Comparison of ENCODE assay signal across 1 cellular context in the genomic region with DNA sequence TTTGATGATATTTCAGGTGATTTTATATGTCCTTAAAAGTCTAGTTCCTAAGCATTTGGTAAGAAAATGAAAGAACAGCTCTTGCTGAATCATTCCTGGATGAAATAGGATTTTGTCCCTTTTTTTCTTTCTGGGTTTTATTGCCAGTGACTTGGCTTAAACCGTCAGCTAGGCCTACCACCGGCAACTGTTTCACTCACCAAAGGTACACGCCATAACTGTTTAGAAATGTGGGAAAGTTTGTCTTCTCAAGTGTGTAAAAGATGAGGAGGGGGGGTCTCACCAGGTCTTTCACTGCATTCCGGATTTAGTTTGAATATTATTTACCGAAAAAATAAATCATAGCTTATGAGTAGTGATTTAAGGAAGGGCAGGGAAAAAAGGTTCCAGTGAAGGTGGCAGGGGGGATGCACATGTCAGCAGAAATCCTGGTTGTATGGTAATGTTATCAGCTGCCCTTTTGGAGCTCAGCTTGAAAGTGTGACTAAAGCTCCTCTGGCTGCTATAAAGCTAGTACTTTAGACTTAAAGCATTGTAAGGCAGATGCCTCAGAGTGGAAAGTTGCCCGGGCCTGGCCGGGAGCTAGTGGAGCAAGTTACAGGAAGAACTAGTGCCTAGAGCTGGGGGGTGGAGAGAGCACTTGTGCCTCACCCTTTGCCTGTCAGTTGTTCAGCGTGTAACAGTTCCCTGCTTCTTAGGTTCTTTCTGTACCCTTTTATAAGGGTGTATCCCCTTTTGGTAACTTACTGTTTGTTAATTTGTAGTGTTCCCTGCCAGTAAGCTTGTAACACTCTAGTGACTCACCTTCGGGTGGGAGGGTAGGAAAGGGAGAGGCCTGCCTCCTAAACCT.
TF ChIP-seq lines count a peak whose summit lies in the region.

No MANE protein-coding gene starts in this region.

TF ChIP-seq in GM12878, 131 proteins besides CTCF, POLR2A, EP300 and RAD21 (continued from another document):
- TF ChIP-seq, protein P1, sequence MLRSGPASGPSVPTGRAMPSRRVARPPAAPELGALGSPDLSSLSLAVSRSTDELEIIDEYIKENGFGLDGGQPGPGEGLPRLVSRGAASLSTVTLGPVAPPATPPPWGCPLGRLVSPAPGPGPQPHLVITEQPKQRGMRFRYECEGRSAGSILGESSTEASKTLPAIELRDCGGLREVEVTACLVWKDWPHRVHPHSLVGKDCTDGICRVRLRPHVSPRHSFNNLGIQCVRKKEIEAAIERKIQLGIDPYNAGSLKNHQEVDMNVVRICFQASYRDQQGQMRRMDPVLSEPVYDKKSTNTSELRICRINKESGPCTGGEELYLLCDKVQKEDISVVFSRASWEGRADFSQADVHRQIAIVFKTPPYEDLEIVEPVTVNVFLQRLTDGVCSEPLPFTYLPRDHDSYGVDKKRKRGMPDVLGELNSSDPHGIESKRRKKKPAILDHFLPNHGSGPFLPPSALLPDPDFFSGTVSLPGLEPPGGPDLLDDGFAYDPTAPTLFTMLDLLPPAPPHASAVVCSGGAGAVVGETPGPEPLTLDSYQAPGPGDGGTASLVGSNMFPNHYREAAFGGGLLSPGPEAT (IDR thresholded peaks at IDR 0.05; ENCODE audit: low read depth) = no peak
- TF ChIP-seq ZNF207 (IDR thresholded peaks at IDR 0.05; ENCODE audit: borderline replicate concordance) (no peak), GATAD2B (conservative IDR thresholded peaks at IDR 0.05; ENCODE audit: low read depth) (no peak), SMC3 (IDR thresholded peaks at IDR 0.05; ENCODE audit: borderline replicate concordance, low read length) (no peak), RELA (IDR thresholded peaks at IDR 0.05; ENCODE audit: borderline replicate concordance, partially characterized antibody) (no peak), ZNF384 (IDR thresholded peaks at IDR 0.05; ENCODE audit: borderline replicate concordance, low read depth, low read length) (no peak), IKZF1 (conservative IDR thresholded peaks at IDR 0.05) (no peak; the same call in 1 of the 2 replicates), NFYA (IDR thresholded peaks at IDR 0.05; ENCODE audit: borderline replicate concordance, low read depth, low read length) (no peak), STAT3 (IDR thresholded peaks at IDR 0.05; ENCODE audit: low read depth, low read length) (no peak), TAF1 (IDR thresholded peaks at IDR 0.05; ENCODE audit: borderline replicate concordance, low read depth, low read length) (0 out of 2 replicates have a peak, but pooled peaks have one; percentile 40), BACH1 (IDR thresholded peaks at IDR 0.05; ENCODE audit: borderline replicate concordance) (no peak), WRNIP1 (IDR thresholded peaks at IDR 0.05; ENCODE audit: borderline replicate concordance, low read depth, low read length) (no peak), ZNF24 (IDR thresholded peaks at IDR 0.05) (peak; percentile 71), NR2F1 (conservative IDR thresholded peaks at IDR 0.05) (no peak), SIN3A (IDR thresholded peaks at IDR 0.05; ENCODE audit: low read depth, low read length) (no peak), FOXM1 (IDR thresholded peaks at IDR 0.05; ENCODE audit: low read depth, low read length) (no peak)
- TF ChIP-seq, protein P2, sequence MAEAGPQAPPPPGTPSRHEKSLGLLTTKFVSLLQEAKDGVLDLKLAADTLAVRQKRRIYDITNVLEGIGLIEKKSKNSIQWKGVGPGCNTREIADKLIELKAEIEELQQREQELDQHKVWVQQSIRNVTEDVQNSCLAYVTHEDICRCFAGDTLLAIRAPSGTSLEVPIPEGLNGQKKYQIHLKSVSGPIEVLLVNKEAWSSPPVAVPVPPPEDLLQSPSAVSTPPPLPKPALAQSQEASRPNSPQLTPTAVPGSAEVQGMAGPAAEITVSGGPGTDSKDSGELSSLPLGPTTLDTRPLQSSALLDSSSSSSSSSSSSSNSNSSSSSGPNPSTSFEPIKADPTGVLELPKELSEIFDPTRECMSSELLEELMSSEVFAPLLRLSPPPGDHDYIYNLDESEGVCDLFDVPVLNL (IDR thresholded peaks at IDR 0.05; ENCODE audit: low read depth, low read length) = no peak
- TF ChIP-seq, protein P3, sequence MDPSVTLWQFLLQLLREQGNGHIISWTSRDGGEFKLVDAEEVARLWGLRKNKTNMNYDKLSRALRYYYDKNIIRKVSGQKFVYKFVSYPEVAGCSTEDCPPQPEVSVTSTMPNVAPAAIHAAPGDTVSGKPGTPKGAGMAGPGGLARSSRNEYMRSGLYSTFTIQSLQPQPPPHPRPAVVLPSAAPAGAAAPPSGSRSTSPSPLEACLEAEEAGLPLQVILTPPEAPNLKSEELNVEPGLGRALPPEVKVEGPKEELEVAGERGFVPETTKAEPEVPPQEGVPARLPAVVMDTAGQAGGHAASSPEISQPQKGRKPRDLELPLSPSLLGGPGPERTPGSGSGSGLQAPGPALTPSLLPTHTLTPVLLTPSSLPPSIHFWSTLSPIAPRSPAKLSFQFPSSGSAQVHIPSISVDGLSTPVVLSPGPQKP (IDR thresholded peaks at IDR 0.05; ENCODE audit: low read depth, low read length) = no peak
- TF ChIP-seq, protein P4, sequence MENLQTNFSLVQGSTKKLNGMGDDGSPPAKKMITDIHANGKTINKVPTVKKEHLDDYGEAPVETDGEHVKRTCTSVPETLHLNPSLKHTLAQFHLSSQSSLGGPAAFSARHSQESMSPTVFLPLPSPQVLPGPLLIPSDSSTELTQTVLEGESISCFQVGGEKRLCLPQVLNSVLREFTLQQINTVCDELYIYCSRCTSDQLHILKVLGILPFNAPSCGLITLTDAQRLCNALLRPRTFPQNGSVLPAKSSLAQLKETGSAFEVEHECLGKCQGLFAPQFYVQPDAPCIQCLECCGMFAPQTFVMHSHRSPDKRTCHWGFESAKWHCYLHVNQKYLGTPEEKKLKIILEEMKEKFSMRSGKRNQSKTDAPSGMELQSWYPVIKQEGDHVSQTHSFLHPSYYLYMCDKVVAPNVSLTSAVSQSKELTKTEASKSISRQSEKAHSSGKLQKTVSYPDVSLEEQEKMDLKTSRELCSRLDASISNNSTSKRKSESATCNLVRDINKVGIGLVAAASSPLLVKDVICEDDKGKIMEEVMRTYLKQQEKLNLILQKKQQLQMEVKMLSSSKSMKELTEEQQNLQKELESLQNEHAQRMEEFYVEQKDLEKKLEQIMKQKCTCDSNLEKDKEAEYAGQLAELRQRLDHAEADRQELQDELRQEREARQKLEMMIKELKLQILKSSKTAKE (IDR thresholded peaks at IDR 0.05; ENCODE audit: low read depth, poor library complexity, severe bottlenecking) = no peak
- TF ChIP-seq, protein P5, sequence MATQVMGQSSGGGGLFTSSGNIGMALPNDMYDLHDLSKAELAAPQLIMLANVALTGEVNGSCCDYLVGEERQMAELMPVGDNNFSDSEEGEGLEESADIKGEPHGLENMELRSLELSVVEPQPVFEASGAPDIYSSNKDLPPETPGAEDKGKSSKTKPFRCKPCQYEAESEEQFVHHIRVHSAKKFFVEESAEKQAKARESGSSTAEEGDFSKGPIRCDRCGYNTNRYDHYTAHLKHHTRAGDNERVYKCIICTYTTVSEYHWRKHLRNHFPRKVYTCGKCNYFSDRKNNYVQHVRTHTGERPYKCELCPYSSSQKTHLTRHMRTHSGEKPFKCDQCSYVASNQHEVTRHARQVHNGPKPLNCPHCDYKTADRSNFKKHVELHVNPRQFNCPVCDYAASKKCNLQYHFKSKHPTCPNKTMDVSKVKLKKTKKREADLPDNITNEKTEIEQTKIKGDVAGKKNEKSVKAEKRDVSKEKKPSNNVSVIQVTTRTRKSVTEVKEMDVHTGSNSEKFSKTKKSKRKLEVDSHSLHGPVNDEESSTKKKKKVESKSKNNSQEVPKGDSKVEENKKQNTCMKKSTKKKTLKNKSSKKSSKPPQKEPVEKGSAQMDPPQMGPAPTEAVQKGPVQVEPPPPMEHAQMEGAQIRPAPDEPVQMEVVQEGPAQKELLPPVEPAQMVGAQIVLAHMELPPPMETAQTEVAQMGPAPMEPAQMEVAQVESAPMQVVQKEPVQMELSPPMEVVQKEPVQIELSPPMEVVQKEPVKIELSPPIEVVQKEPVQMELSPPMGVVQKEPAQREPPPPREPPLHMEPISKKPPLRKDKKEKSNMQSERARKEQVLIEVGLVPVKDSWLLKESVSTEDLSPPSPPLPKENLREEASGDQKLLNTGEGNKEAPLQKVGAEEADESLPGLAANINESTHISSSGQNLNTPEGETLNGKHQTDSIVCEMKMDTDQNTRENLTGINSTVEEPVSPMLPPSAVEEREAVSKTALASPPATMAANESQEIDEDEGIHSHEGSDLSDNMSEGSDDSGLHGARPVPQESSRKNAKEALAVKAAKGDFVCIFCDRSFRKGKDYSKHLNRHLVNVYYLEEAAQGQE (IDR thresholded peaks at IDR 0.05; ENCODE audit: low read depth, low read length) = no peak
- TF ChIP-seq, protein P6, sequence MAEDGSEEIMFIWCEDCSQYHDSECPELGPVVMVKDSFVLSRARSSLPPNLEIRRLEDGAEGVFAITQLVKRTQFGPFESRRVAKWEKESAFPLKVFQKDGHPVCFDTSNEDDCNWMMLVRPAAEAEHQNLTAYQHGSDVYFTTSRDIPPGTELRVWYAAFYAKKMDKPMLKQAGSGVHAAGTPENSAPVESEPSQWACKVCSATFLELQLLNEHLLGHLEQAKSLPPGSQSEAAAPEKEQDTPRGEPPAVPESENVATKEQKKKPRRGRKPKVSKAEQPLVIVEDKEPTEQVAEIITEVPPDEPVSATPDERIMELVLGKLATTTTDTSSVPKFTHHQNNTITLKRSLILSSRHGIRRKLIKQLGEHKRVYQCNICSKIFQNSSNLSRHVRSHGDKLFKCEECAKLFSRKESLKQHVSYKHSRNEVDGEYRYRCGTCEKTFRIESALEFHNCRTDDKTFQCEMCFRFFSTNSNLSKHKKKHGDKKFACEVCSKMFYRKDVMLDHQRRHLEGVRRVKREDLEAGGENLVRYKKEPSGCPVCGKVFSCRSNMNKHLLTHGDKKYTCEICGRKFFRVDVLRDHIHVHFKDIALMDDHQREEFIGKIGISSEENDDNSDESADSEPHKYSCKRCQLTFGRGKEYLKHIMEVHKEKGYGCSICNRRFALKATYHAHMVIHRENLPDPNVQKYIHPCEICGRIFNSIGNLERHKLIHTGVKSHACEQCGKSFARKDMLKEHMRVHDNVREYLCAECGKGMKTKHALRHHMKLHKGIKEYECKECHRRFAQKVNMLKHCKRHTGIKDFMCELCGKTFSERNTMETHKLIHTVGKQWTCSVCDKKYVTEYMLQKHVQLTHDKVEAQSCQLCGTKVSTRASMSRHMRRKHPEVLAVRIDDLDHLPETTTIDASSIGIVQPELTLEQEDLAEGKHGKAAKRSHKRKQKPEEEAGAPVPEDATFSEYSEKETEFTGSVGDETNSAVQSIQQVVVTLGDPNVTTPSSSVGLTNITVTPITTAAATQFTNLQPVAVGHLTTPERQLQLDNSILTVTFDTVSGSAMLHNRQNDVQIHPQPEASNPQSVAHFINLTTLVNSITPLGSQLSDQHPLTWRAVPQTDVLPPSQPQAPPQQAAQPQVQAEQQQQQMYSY (CRISPR knock-in tag; IDR thresholded peaks at IDR 0.05) = no peak
- TF ChIP-seq, protein P7, sequence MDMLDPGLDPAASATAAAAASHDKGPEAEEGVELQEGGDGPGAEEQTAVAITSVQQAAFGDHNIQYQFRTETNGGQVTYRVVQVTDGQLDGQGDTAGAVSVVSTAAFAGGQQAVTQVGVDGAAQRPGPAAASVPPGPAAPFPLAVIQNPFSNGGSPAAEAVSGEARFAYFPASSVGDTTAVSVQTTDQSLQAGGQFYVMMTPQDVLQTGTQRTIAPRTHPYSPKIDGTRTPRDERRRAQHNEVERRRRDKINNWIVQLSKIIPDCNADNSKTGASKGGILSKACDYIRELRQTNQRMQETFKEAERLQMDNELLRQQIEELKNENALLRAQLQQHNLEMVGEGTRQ (IDR thresholded peaks at IDR 0.05; ENCODE audit: borderline replicate concordance, low read depth, low read length) = no peak
